Comparison of ENCODE assay signal across 17 cellular contexts in the genomic region with DNA sequence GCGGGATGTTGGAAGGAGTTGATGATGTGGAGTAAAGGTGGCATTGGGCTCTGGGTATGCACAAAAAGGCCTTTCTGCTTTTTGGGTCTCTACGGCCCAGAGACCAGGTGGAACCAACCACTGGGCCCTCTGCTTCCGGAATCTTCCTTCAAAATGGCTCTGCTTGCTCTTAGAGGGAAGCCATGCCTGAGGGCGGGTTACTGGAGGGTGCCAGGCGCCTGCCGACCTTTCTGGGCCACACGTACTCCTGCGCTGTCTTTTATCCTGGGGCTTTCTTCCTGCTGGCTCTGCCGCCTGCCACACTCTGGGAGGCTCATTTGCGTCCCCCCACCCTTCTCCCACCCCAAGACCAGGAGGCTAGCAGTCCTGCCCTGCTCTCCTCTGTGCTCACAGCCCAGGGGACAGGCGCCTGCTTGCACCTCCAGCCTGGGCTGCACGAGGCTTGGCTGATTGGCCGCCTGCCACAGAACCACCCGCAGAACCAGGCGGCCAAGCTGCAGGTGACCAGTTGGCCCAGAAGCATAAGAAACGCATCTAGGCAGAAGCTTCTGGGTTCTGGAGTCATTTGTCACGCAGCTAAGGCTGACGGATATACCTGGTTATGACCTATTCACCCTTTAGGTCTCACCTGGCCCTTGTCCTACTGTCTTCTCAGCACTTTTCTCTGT.
"Had no signal": no experiment of that assay in that cellular context is flagged by ENCODE, and none has a peak within 500 bp of the region (broad histone marks: within the 10 kb centered on the region; RNA-seq: fewer than 3 reads in every experiment).

No MANE protein-coding gene starts in this region.

- ATAC-seq: activated CD4-positive, alpha-beta T cell treated with anti-CD3 and anti-CD28 coated beads for 36 hours; activated naive CD8-positive, alpha-beta T cell treated with anti-CD3 and anti-CD28 coated beads, Interleukin-2, amount 50 U/mL, for 24 hours; activated T-cell treated with anti-CD3 and anti-CD28 coated beads, Interleukin-2, amount 50 U/mL, for 4 hours; right cardiac atrium; stimulated activated naive B cell treated with anti-CD40 and anti-IgM and Interleukin-4, amounts not matched to agents 10 μg/mL and 1 μg/mL and 100 μg/mL, for 72 hours; upper lobe of right lung had no signal

- DNase-seq: activated CD4-positive, alpha-beta T cell treated with anti-CD3 and anti-CD28 coated beads for 36 hours; activated CD4-positive, CD25-positive, alpha-beta regulatory T cell; activated naive CD8-positive, alpha-beta T cell treated with anti-CD3 and anti-CD28 coated beads, Interleukin-2, amount 50 U/mL, for 24 hours; activated T-cell treated with anti-CD3 and anti-CD28 coated beads, Interleukin-2, amount 50 U/mL, for 4 hours; amygdala; central memory CD4-positive, alpha-beta T cell; dermis blood vessel endothelial cell; effector CD8-positive, alpha-beta T cell; esophagus squamous epithelium; foreskin melanocyte; left ventricle myocardium inferior; right cardiac atrium; stimulated activated CD4-positive, alpha-beta T cell treated with anti-CD3 and anti-CD28 coated beads, Interleukin-15, amount 100 ng/mL, for 24 hours; stimulated activated CD4-positive, alpha-beta T cell treated with anti-CD3 and anti-CD28 coated beads, Interleukin-2, amount 100 ng/mL, for 24 hours; stimulated activated naive B cell treated with anti-CD40 and anti-IgM and Interleukin-4, amounts not matched to agents 10 μg/mL and 1 μg/mL and 100 μg/mL, for 72 hours; thyroid gland; upper lobe of right lung had no signal
